Comparison of ENCODE assay signal across 15 cellular contexts in the genomic region with DNA sequence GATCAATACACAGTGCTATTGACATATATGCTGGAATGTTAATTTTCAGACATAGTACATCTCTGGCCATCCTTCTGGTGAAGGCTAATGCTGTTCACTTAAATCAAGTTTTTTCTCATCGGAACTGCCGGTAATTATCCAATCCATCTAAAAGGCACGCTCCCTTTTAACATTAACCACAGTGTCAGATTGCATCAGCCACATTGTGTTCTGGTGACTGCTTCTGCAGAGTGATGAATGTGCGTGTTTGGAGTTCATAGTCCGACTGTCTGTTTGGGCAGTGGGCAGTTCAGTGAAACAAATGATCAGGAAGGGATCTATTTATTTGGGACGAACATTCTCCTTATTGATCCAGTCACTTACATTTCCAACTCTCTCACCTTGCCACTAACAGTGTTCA. TPM values are rescaled to one million over a fixed set of nuclear protein-coding genes. Genes with fewer than 3 reads are reported as not detected.
DNase-seq lines count a peak whose midpoint lies in the region; ATAC-seq, FAIRE-seq and TF ChIP-seq lines count a peak whose summit lies in the region.
"Had no signal": no experiment of that assay in that cellular context is flagged by ENCODE, and none has a peak within 500 bp of the region (broad histone marks: within the 10 kb centered on the region; RNA-seq: fewer than 3 reads in every experiment).

No MANE protein-coding gene starts in this region.

- TF ChIP-seq CTCF in K562 (IDR thresholded peaks at IDR 0.05 in 2 of 3, conservative IDR thresholded peaks at IDR 0.05 in 1 of 3; ENCODE audit: insufficient read depth in 2 of 3, low read depth in 1 of 3, low read length in 3 of 3) (no peak), breast epithelium (IDR thresholded peaks at IDR 0.05) (no peak)

- TF ChIP-seq POLR2A in K562 (conservative IDR thresholded peaks at IDR 0.05) (no peak), breast epithelium (IDR thresholded peaks at IDR 0.05) (no peak)

- no peak overlapping the region for H3K4me3 ChIP-seq in K562
- H3K4me3 ChIP-seq in breast epithelium, result no peak overlapping the region
- no peak overlapping the region for H3K4me3 ChIP-seq in effector memory CD4-positive, alpha-beta T cell (ENCODE audit: insufficient read depth, low read depth, low read length, poor library complexity, severe bottlenecking)
- H3K4me3 ChIP-seq: GM12878 had no signal

- H3K4me2 ChIP-seq in K562 (ENCODE audit: insufficient read depth, low read length), result peak overlapping the region; percentile 26; the same call in 1 of the 2 replicates

- no peaks in the 10 kb centered on the region for H3K9me3 ChIP-seq in K562 (replicated peaks; ENCODE audit: control insufficient read depth, insufficient read depth, low read depth, low read length)
- no peaks in the 10 kb centered on the region for H3K9me3 ChIP-seq in breast epithelium
- no peaks in the 10 kb centered on the region for H3K9me3 ChIP-seq in effector memory CD4-positive, alpha-beta T cell (ENCODE audit: control insufficient read depth, low read length)
- H3K9me3 ChIP-seq: neutrophil had no signal

- peak; percentile 46; the same call in 1 of the 2 replicates for TF ChIP-seq EP300 in K562 (IDR thresholded peaks at IDR 0.05; ENCODE audit: low read length)

- POLR2A ChIA-PET in K562 (lab: Yijun Ruan, JAX), result no interaction called here

- WGBS in K562 (ENCODE audit: insufficient coverage, low coverage, missing lambda C conversion rate), result 0% methylated on average over 6 of the region's 6 CpGs

- H2AFZ ChIP-seq in K562 (ENCODE audit: low read depth, low read length), result peak overlapping the region; percentile 2; the same call in 1 of the 2 replicates

- DNase-seq in DMS53 treated with DMSO at 0.1 percent for 48 hours (lab: John Stamatoyannopoulos, UW; ENCODE audit: unreplicated experiment) (peak; percentile 4), NCI-H146 treated with DMSO at 0.1 percent for 48 hours (lab: John Stamatoyannopoulos, UW; ENCODE audit: unreplicated experiment) (peak; percentile 62), K562 (ENCODE audit: extremely low read depth in 1 of 4, low spot score in 3 of 4) (peak in 1 of 4 experiments; percentile 9), mucosa of gallbladder (ENCODE audit: low spot score) (peak; percentile 36), breast epithelium (ENCODE audit: low spot score in 2 of 2) (no peak), sciatic nerve (ENCODE audit: low spot score) (no peak)
- DNase-seq in effector memory CD4-positive, alpha-beta T cell, result no peak
- DNase-seq: activated CD8-positive, alpha-beta T cell treated with anti-CD3 and anti-CD28 coated beads, Interleukin-2, amount 10 ng/mL, durations not matched to agents 7 days and 5 days; activated naive CD8-positive, alpha-beta T cell treated with anti-CD3 and anti-CD28 coated beads, Interleukin-2, amount 10 ng/mL, durations not matched to agents 7 days and 5 days; CD4-positive, alpha-beta T cell; stimulated activated CD4-positive, alpha-beta T cell treated with anti-CD3 and anti-CD28 coated beads, Interleukin-4, amount 100 ng/mL, for 4 hours had no signal

- BruUV-seq in K562 (replicated peaks; lab: Mats Ljungman, UMichigan), result no TSS peak

- intact Hi-C loops in K562 (cut with micrococcal nuclease), result no loop called here
- intact Hi-C loops in breast epithelium (cut with DNase I; ENCODE audit: low total_unique reads), result no loop called here
- intact Hi-C loops in sciatic nerve (cut with DNase I), result no loop called here

- TF ChIP-seq RAD21 in K562 (CRISPR knock-in tag; conservative IDR thresholded peaks at IDR 0.05 in 1 of 2, IDR thresholded peaks at IDR 0.05 in 1 of 2), result no peak

- no peaks in the 10 kb centered on the region for H3K9me1 ChIP-seq in K562 (ENCODE audit: control insufficient read depth, insufficient read depth, low read length)

- H3K4me1 ChIP-seq in K562 (replicated peaks in 1 of 2; ENCODE audit: control insufficient read depth in 2 of 2, insufficient read depth in 2 of 2, low read length in 2 of 2) (peaks cover 0 to 10% of the 10 kb centered on the region in 2 experiments; a peak in 4 of 5 replicates), breast epithelium (no peaks in the 10 kb centered on the region)
- H3K4me1 ChIP-seq in effector memory CD4-positive, alpha-beta T cell (ENCODE audit: control insufficient read depth, insufficient read depth, low read length, poor library complexity, severe bottlenecking), result no peaks in the 10 kb centered on the region

- in situ Hi-C loops in K562 (cut with MboI), result no loop called here

- no peaks in the 10 kb centered on the region for H4K20me1 ChIP-seq in K562 (replicated peaks; ENCODE audit: control insufficient read depth, insufficient read depth, low read length)

- peaks cover 7 to 8% of the 10 kb centered on the region in 2 experiments; a peak in 4 of 5 replicates for H3K27me3 ChIP-seq in K562 (ENCODE audit: control insufficient read depth in 2 of 2, insufficient read depth in 2 of 2, low read length in 2 of 2)
- H3K27me3 ChIP-seq in breast epithelium, result no peaks in the 10 kb centered on the region
- no peaks in the 10 kb centered on the region for H3K27me3 ChIP-seq in effector memory CD4-positive, alpha-beta T cell (replicated peaks; ENCODE audit: control insufficient read depth, insufficient read depth, low read length, poor library complexity, severe bottlenecking)

- ATAC-seq in K562, result peak; percentile 88
- no peak for ATAC-seq in sciatic nerve
- ATAC-seq in HG03571 (IDR thresholded peaks at IDR 0.05; ENCODE audit: unreplicated experiment), result no peak
- ATAC-seq: activated CD8-positive, alpha-beta T cell treated with anti-CD3 and anti-CD28 coated beads, Interleukin-2, amount 10 ng/mL, durations not matched to agents 7 days and 5 days; GM12878 had no signal

- FAIRE-seq in K562 (lab: Jason Lieb, UNC), result no peak
- FAIRE-seq: GM12878, HTR-8/SVneo had no signal

- no peaks in the 10 kb centered on the region for H3K36me3 ChIP-seq in K562 (ENCODE audit: control insufficient read depth, insufficient read depth, low read length)
- H3K36me3 ChIP-seq in breast epithelium, result no peaks in the 10 kb centered on the region
- no peaks in the 10 kb centered on the region for H3K36me3 ChIP-seq in effector memory CD4-positive, alpha-beta T cell (ENCODE audit: control insufficient read depth, insufficient read depth, low read length)
- H3K36me3 ChIP-seq: neutrophil had no signal

- H3K27ac ChIP-seq in K562 (ENCODE audit: extremely low read depth, low read depth, low read length), result no peak overlapping the region
- H3K27ac ChIP-seq in breast epithelium, result no peak overlapping the region
- no peak overlapping the region for H3K27ac ChIP-seq in effector memory CD4-positive, alpha-beta T cell (ENCODE audit: insufficient read depth, low read length, poor library complexity, severe bottlenecking)
- H3K27ac ChIP-seq: neutrophil had no signal

- H3K79me2 ChIP-seq in K562 (ENCODE audit: control insufficient read depth, insufficient read depth, low read length), result no peaks in the 10 kb centered on the region

- CTCF ChIA-PET in K562 (lab: Yijun Ruan, JAX; ENCODE audit: low intra/inter-chr PET ratio), result interaction anchor here (0.6 kb wide), 1 partner anchor 1047 kb away, joined by 3 read pairs; no protein-coding TSS in a partner anchor

- H3K9ac ChIP-seq in K562 (ENCODE audit: insufficient read depth in 1 of 2, low read depth in 2 of 2, low read length in 2 of 2), result no peak overlapping the region

TF ChIP-seq in K562, 482 proteins besides CTCF, POLR2A, EP300 and RAD21 (continues in another document):
- TF ChIP-seq FIP1L1 (IDR thresholded peaks at IDR 0.05; ENCODE audit: low read depth, low read length, poor library complexity, severe bottlenecking) (no peak), FUS (optimal IDR thresholded peaks at IDR 0.05; ENCODE audit: low read depth, low read length) (no peak), GATAD2A (IDR thresholded peaks at IDR 0.05) (no peak), CXXC5 (CRISPR knock-in tag; IDR thresholded peaks at IDR 0.05) (peak; percentile 74), GABPB1 (CRISPR knock-in tag; IDR thresholded peaks at IDR 0.05) (no peak), FOS (IDR thresholded peaks at IDR 0.05; ENCODE audit: extremely low read depth, insufficient read length) (no peak), ZBTB1 (CRISPR knock-in tag; IDR thresholded peaks at IDR 0.05; ENCODE audit: borderline replicate concordance, low read depth) (no peak)
- TF ChIP-seq, protein P1, sequence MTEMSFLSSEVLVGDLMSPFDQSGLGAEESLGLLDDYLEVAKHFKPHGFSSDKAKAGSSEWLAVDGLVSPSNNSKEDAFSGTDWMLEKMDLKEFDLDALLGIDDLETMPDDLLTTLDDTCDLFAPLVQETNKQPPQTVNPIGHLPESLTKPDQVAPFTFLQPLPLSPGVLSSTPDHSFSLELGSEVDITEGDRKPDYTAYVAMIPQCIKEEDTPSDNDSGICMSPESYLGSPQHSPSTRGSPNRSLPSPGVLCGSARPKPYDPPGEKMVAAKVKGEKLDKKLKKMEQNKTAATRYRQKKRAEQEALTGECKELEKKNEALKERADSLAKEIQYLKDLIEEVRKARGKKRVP (CRISPR knock-in tag; IDR thresholded peaks at IDR 0.05), result peak; percentile 97

RNA-seq across cellular contexts. Expression of a gene that starts 49.5 kb away (rescaled TPM):
- total RNA-seq in K562 (2011; cell fraction: chromatin; rRNA removed; ENCODE audit: low replicate concordance), result not detected in 2 replicates
- total RNA-seq in K562 (2011; cell fraction: nucleolus; rRNA removed), result not detected in 2 replicates
- total RNA-seq in K562 (2011; cell fraction: nucleoplasm; rRNA removed), result not detected in 2 replicates
- total RNA-seq in K562 (2014; rRNA removed), result not detected in 2 replicates
- total RNA-seq in K562 (2014; rRNA removed; fragmentation: Illumina TruSeq; extraction: Trizol), result not detected in 2 replicates
- not detected in 2 replicates for total RNA-seq in K562 (2015; rRNA removed; fragmentation: Illumina TruSeq; extraction: Trizol)
- total RNA-seq in K562 (2021), result 0.16 TPM in 1 of 2 replicates, not detected in the other
- polyA plus RNA-seq in K562 (2011; rRNA removed), result not detected in 2 replicates
- not detected in 2 replicates for polyA plus RNA-seq in K562 (2011; cell fraction: cytosol; rRNA removed)
- polyA plus RNA-seq in K562 (2011; cell fraction: nucleus; rRNA removed), result not detected in 2 replicates
- polyA plus RNA-seq in K562 (2012), result not detected in 2 replicates
- not detected in 2 replicates for polyA plus RNA-seq in K562 (2014; fragmentation: Illumina TruSeq; extraction: Trizol)
- not detected for polyA plus RNA-seq in K562 (2014; fragmentation: Nextera tagmentation; extraction: Ambion mirVana)
- not detected in 2 replicates for polyA plus RNA-seq in K562 (2014; rRNA removed)
- polyA minus RNA-seq in K562 (2011; rRNA and poly(A)+ RNA removed), result not detected in 2 replicates
- not detected in 2 replicates for polyA minus RNA-seq in K562 (2011; cell fraction: cytosol; rRNA and poly(A)+ RNA removed)
- not detected in 2 replicates for polyA minus RNA-seq in K562 (2011; cell fraction: nucleus; rRNA and poly(A)+ RNA removed)
- total RNA-seq in mucosa of gallbladder, result 11.0 TPM
- 1 to 10 TPM; 5.6 to 8.2 (median 7.0) TPM for total RNA-seq in breast epithelium
- total RNA-seq in sciatic nerve, result 18.5 TPM

Comparison
In these comparisons a context has a peak if more than half of its experiments do, and no peak if none do; other contexts are left out.
1. DNase-seq: peak in DMS53 treated with DMSO at 0.1 percent for 48 hours (single experiment), NCI-H146 treated with DMSO at 0.1 percent for 48 hours (single experiment) and mucosa of gallbladder (single experiment); none in breast epithelium (0 of 2), sciatic nerve (single experiment) and effector memory CD4-positive, alpha-beta T cell (0 of 3).
2. RNA of a gene that starts 49.5 kb away (total RNA-seq): 18.5 TPM in sciatic nerve (single experiment), 11.0 TPM in mucosa of gallbladder (single experiment) and 5.6 to 8.2 TPM in breast epithelium; 0.16 TPM in K562; every median in the first group is over 4 times any median in the second.